ENCODE assay signal across 9 cellular contexts in the genomic region with DNA sequence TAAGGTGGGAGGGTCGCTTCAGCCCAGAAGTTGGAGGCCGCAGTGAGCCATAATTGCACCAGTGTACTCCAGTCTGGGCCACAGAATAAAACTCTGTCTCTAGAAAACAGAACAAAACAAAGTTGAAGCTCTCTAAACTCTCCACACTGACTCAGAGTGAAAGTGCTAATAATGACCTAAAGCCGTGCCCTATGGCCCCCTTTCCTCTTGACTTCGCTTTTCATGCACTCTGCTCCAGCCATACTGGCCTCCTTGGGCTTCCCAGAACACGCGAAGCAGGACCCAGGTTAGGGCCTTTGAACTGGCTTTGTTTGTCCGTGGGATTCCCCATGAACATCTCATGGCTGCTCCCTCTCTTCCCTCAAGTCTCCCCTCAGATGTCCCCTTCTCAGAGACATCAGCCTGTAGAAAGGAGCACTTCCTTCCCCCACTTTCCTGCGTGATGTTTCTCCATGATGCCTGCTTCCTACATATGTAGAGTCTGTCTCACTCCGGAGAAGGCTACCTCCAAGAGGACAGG. TPM values are rescaled to one million over a fixed set of nuclear protein-coding genes. Genes with fewer than 3 reads are reported as not detected.
DNase-seq lines count a peak whose midpoint lies in the region; ATAC-seq and TF ChIP-seq lines count a peak whose summit lies in the region.
"Had no signal": no experiment of that assay in that cellular context is flagged by ENCODE, and none has a peak within 500 bp of the region (broad histone marks: within the 10 kb centered on the region; RNA-seq: fewer than 3 reads in every experiment).

No MANE protein-coding gene starts in this region.

- no peaks in the 10 kb centered on the region for H3K36me3 Mint-ChIP-seq in nephron progenitor cell (ENCODE audit: low read depth)
- no peaks in the 10 kb centered on the region for H3K36me3 Mint-ChIP-seq in activated T-cell treated with anti-CD3 and anti-CD28 coated beads, Interleukin-2, amount 50 U/mL, for 4 hours (ENCODE audit: insufficient read depth)
- H3K36me3 Mint-ChIP-seq: activated CD4-positive, alpha-beta memory T cell treated with anti-CD3 and anti-CD28 coated beads for 36 hours had no signal

- TF ChIP-seq CTCF in nephron progenitor cell (IDR thresholded peaks at IDR 0.05): no peak

- H3K4me3 Mint-ChIP-seq in nephron progenitor cell: no peak overlapping the region
- no peak overlapping the region for H3K4me3 Mint-ChIP-seq in activated T-cell treated with anti-CD3 and anti-CD28 coated beads, Interleukin-2, amount 50 U/mL, for 4 hours
- H3K4me3 Mint-ChIP-seq: activated CD4-positive, alpha-beta memory T cell treated with anti-CD3 and anti-CD28 coated beads for 36 hours had no signal

- no peak for DNase-seq in nephron progenitor cell
- no peak for DNase-seq in T-helper 1 cell
- no peak for DNase-seq in activated T-cell treated with anti-CD3 and anti-CD28 coated beads, Interleukin-2, amount 50 U/mL, for 4 hours
- DNase-seq: activated CD4-positive, alpha-beta memory T cell treated with anti-CD3 and anti-CD28 coated beads for 36 hours had no signal

- H3K9me3 Mint-ChIP-seq in nephron progenitor cell: no peaks in the 10 kb centered on the region
- no peaks in the 10 kb centered on the region for H3K9me3 Mint-ChIP-seq in activated T-cell treated with anti-CD3 and anti-CD28 coated beads, Interleukin-2, amount 50 U/mL, for 4 hours
- H3K9me3 Mint-ChIP-seq: activated CD4-positive, alpha-beta memory T cell treated with anti-CD3 and anti-CD28 coated beads for 36 hours had no signal

- H3K4me1 Mint-ChIP-seq in nephron progenitor cell: peaks cover 19% of the 10 kb centered on the region
- peaks cover 32% of the 10 kb centered on the region for H3K4me1 Mint-ChIP-seq in activated T-cell treated with anti-CD3 and anti-CD28 coated beads, Interleukin-2, amount 50 U/mL, for 4 hours (ENCODE audit: low read depth)

- H3K27me3 Mint-ChIP-seq in nephron progenitor cell (ENCODE audit: low read depth, poor library complexity): no peaks in the 10 kb centered on the region
- no peaks in the 10 kb centered on the region for H3K27me3 Mint-ChIP-seq in activated T-cell treated with anti-CD3 and anti-CD28 coated beads, Interleukin-2, amount 50 U/mL, for 4 hours (ENCODE audit: low read depth)
- H3K27me3 Mint-ChIP-seq: activated CD4-positive, alpha-beta memory T cell treated with anti-CD3 and anti-CD28 coated beads for 36 hours had no signal

- ATAC-seq in GM18520 (IDR thresholded peaks at IDR 0.05; ENCODE audit: unreplicated experiment) (peak; percentile 39), GM21619 (IDR thresholded peaks at IDR 0.05; ENCODE audit: unreplicated experiment) (peak; percentile 53), HG03460 (IDR thresholded peaks at IDR 0.05; ENCODE audit: unreplicated experiment) (peak; percentile 49), GM18870 (IDR thresholded peaks at IDR 0.05; ENCODE audit: unreplicated experiment) (no peak), HG03025 (IDR thresholded peaks at IDR 0.05; ENCODE audit: low FRiP score, unreplicated experiment) (no peak)
- no peak for ATAC-seq in activated T-cell treated with anti-CD3 and anti-CD28 coated beads, Interleukin-2, amount 50 U/mL, for 4 hours

- peak overlapping the region; percentile 37 for H3K27ac Mint-ChIP-seq in nephron progenitor cell
- H3K27ac Mint-ChIP-seq: activated CD4-positive, alpha-beta memory T cell treated with anti-CD3 and anti-CD28 coated beads for 36 hours had no signal

RNA-seq across cellular contexts. Expression of a gene that starts 18.6 kb away (rescaled TPM):
- total RNA-seq in activated T-cell treated with anti-CD3 and anti-CD28 coated beads, Interleukin-2, amount 50 U/mL, for 4 hours: 10 to 100 TPM; 37.5 to 41.0 (median 39.9) TPM

RNA-seq across cellular contexts. Expression of a gene that starts 34.6 kb away (rescaled TPM):
- 1 to 10 TPM; 1.9 to 3.0 (median 2.1) TPM for total RNA-seq in activated T-cell treated with anti-CD3 and anti-CD28 coated beads, Interleukin-2, amount 50 U/mL, for 4 hours

Comparison
In these comparisons a context has a peak if more than half of its experiments do, and no peak if none do; other contexts are left out.
1. ATAC-seq: peak in GM18520 (single experiment), GM21619 (single experiment) and HG03460 (single experiment); none in activated T-cell treated with anti-CD3 and anti-CD28 coated beads, Interleukin-2, amount 50 U/mL, for 4 hours (0 of 2), GM18870 (single experiment) and HG03025 (single experiment).